ENCODE assay signal across 9 cellular contexts in genomic region chr9:6415266-6415665, GRCh38. TPM values are rescaled to one million over a fixed set of nuclear protein-coding genes. Genes with fewer than 3 reads are reported as not detected.
DNase-seq lines count a peak whose midpoint lies in the region; ATAC-seq, FAIRE-seq and TF ChIP-seq lines count a peak whose summit lies in the region.
"Had no signal": no experiment of that assay in that cellular context is flagged by ENCODE, and none has a peak within 500 bp of the region (broad histone marks: within the 10 kb centered on the region; RNA-seq: fewer than 3 reads in every experiment).

No MANE protein-coding gene starts in this region.

- DNase-seq in activated T-cell treated with anti-CD3 and anti-CD28 coated beads, Interleukin-2, amount 50 U/mL, for 4 hours = no peak
- no peak for DNase-seq in activated T-cell treated with anti-CD3 and anti-CD28 coated beads, Interleukin-2, amount 50 U/mL, for 1 hour
- DNase-seq in RCC 7860 (ENCODE audit: low spot score) (peak; percentile 31), endothelial cell (ENCODE audit: low spot score) (no peak), adrenal gland (no peak), esophagus squamous epithelium (lab: John Stamatoyannopoulos, UW) (no peak), body of pancreas (no peak)

- peaks cover 11% of the 10 kb centered on the region for H3K36me3 Mint-ChIP-seq in activated T-cell treated with anti-CD3 and anti-CD28 coated beads, Interleukin-2, amount 50 U/mL, for 4 hours (ENCODE audit: insufficient read depth)
- peaks cover 4% of the 10 kb centered on the region for H3K36me3 Mint-ChIP-seq in endothelial cell (ENCODE audit: low read depth, unreplicated experiment)

- H3K9me3 ChIP-seq in stomach smooth muscle (ENCODE audit: control insufficient read depth in 2 of 2, low read length in 2 of 2) (no peaks in the 10 kb centered on the region), adrenal gland (replicated peaks in 1 of 3) (no peaks in the 10 kb centered on the region), esophagus squamous epithelium (no peaks in the 10 kb centered on the region), body of pancreas (no peaks in the 10 kb centered on the region)

- H3K4me1 Mint-ChIP-seq in activated T-cell treated with anti-CD3 and anti-CD28 coated beads, Interleukin-2, amount 50 U/mL, for 4 hours (ENCODE audit: low read depth) = peaks cover 55% of the 10 kb centered on the region
- peaks cover 31% of the 10 kb centered on the region for H3K4me1 Mint-ChIP-seq in endothelial cell (ENCODE audit: unreplicated experiment)

- intact Hi-C loops in adrenal gland (cut with DNase I) (loop anchor here in 1 of 2 donors (10.0 kb wide), 1 partner anchor 80 kb away; no protein-coding TSS in a partner anchor), esophagus squamous epithelium (cut with DNase I) (no loop called here), body of pancreas (cut with DNase I) (no loop called here)

- H3K36me3 ChIP-seq in stomach smooth muscle (ENCODE audit: control insufficient read depth in 2 of 2, insufficient read depth in 2 of 2, low read length in 2 of 2) (no peaks in the 10 kb centered on the region), adrenal gland (replicated peaks in 1 of 2) (no peaks in the 10 kb centered on the region), esophagus squamous epithelium (no peaks in the 10 kb centered on the region), body of pancreas (replicated peaks in 1 of 2; ENCODE audit: insufficient read depth in 1 of 2, low read depth in 2 of 2) (no peaks in the 10 kb centered on the region)

- peak overlapping the region; percentile 41 to 85 for H3K4me3 ChIP-seq in stomach smooth muscle (ENCODE audit: low read length in 2 of 2)
- peak overlapping the region in 1 of 4 donors; percentile 100 for H3K4me3 ChIP-seq in adrenal gland
- H3K4me3 ChIP-seq in esophagus squamous epithelium = peak overlapping the region in 2 of 4 donors; percentile 79 to 98
- H3K4me3 ChIP-seq in body of pancreas = no peak overlapping the region

- H3K27ac ChIP-seq in stomach smooth muscle (ENCODE audit: low read length) (no peak overlapping the region), adrenal gland (no peak overlapping the region), esophagus squamous epithelium (peak overlapping the region in 1 of 4 donors; percentile 91), body of pancreas (no peak overlapping the region)

- 44 to 56% (median 54%) methylated on average over 5 of the region's 5 CpGs for WGBS in adrenal gland, 4 donors
- 41 to 47% methylated on average over 5 of the region's 5 CpGs for WGBS in esophagus squamous epithelium, 2 donors
- 46 to 51% methylated on average over 5 of the region's 5 CpGs for WGBS in body of pancreas, 2 donors

- no peaks in the 10 kb centered on the region for H3K9me3 Mint-ChIP-seq in activated T-cell treated with anti-CD3 and anti-CD28 coated beads, Interleukin-2, amount 50 U/mL, for 4 hours
- no peaks in the 10 kb centered on the region for H3K9me3 Mint-ChIP-seq in endothelial cell (ENCODE audit: unreplicated experiment)

- no peak for TF ChIP-seq POLR2A in adrenal gland (IDR thresholded peaks at IDR 0.05)
- no peak for TF ChIP-seq POLR2A in esophagus squamous epithelium (IDR thresholded peaks at IDR 0.05)
- TF ChIP-seq POLR2A in body of pancreas (IDR thresholded peaks at IDR 0.05) = no peak

- H3K4me3 Mint-ChIP-seq in activated T-cell treated with anti-CD3 and anti-CD28 coated beads, Interleukin-2, amount 50 U/mL, for 4 hours = peak overlapping the region; percentile 87
- peak overlapping the region; percentile 92 for H3K4me3 Mint-ChIP-seq in endothelial cell (ENCODE audit: unreplicated experiment)

- H3K27me3 ChIP-seq in stomach smooth muscle (ENCODE audit: control insufficient read depth in 1 of 2, insufficient read depth in 2 of 2, low read length in 2 of 2) (no peaks in the 10 kb centered on the region), adrenal gland (no peaks in the 10 kb centered on the region), esophagus squamous epithelium (no peaks in the 10 kb centered on the region), body of pancreas (no peaks in the 10 kb centered on the region)

- no peak overlapping the region for H3K27ac Mint-ChIP-seq in endothelial cell (ENCODE audit: unreplicated experiment)

- no peaks in the 10 kb centered on the region for H3K27me3 Mint-ChIP-seq in activated T-cell treated with anti-CD3 and anti-CD28 coated beads, Interleukin-2, amount 50 U/mL, for 4 hours (ENCODE audit: low read depth)
- H3K27me3 Mint-ChIP-seq in endothelial cell (ENCODE audit: unreplicated experiment) = peaks cover 15% of the 10 kb centered on the region

- H3K4me1 ChIP-seq in stomach smooth muscle (ENCODE audit: control insufficient read depth, insufficient read depth, low read length) = peaks cover 10% of the 10 kb centered on the region
- peaks cover 9 to 47% of the 10 kb centered on the region in 2 donors for H3K4me1 ChIP-seq in adrenal gland (replicated peaks in 1 of 2)
- peaks cover 0 to 71% (median 22%) of the 10 kb centered on the region in 3 donors for H3K4me1 ChIP-seq in esophagus squamous epithelium
- H3K4me1 ChIP-seq in body of pancreas = peaks cover 51% of the 10 kb centered on the region

- no peak for ATAC-seq in activated T-cell treated with anti-CD3 and anti-CD28 coated beads, Interleukin-2, amount 50 U/mL, for 4 hours
- no peak for ATAC-seq in body of pancreas

- H3K9ac ChIP-seq in stomach smooth muscle (ENCODE audit: low read length in 2 of 2) = peak overlapping the region in 1 of 2 donors; percentile 88

- TF ChIP-seq CTCF in endothelial cell (IDR thresholded peaks at IDR 0.05; ENCODE audit: unreplicated experiment) (no peak), adrenal gland (IDR thresholded peaks at IDR 0.05) (no peak), esophagus squamous epithelium (IDR thresholded peaks at IDR 0.05) (no peak), body of pancreas (IDR thresholded peaks at IDR 0.05) (no peak)

- FAIRE-seq in RCC 7860 (lab: Jason Lieb, UNC) = no peak
- FAIRE-seq: endometrium had no signal

RNA-seq across cellular contexts. Expression of gene UHRF2, which starts 2.3 kb away (rescaled TPM):
- 10 to 100 TPM; 34.9 to 38.0 (median 35.6) TPM for total RNA-seq in activated T-cell treated with anti-CD3 and anti-CD28 coated beads, Interleukin-2, amount 50 U/mL, for 4 hours
- total RNA-seq in endothelial cell (ENCODE audit: unreplicated experiment) (55.5 TPM), adrenal gland (10 to 100 TPM; 16.1 to 40.7 (median 29.0) TPM), esophagus squamous epithelium (10 to 100 TPM; 12.9 to 51.1 (median 22.1) TPM), body of pancreas (10 to 100 TPM; 52.1 to 69.8 TPM)
- polyA plus RNA-seq in adrenal gland = 10 to 100 TPM; 22.5 to 27.1 (median 23.7) TPM

Comparison
In these comparisons a context has a peak if more than half of its experiments do, and no peak if none do; other contexts are left out.
1. H3K4me3 ChIP-seq: peak in stomach smooth muscle (2 of 2); none in body of pancreas (0 of 2).